Comparison of ENCODE assay signal across 8 cellular contexts in the genomic region with DNA sequence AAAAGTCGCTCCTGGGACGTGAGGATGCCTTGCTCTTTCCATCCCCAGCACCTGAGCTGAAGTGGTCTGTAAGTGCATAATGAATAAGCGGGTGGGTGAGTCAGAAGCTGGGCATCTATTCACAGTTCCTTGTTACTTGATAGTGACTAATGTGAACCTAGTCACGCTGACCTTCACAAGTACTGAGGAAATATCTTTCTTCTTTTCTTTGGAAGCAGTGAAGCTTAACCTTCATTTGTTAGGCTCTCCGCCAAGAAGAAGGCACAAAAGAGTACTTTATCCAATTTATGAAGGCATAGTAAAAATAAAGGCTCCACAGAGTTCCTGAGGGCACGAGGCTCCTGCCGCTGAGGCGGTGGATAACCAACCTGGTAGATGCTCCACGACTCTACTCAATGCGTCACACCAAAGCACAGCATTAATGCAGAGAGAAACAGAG.
DNase-seq lines count a peak whose midpoint lies in the region; ATAC-seq and TF ChIP-seq lines count a peak whose summit lies in the region.

No MANE protein-coding gene starts in this region.

- no peaks in the 10 kb centered on the region for H3K79me2 ChIP-seq in mammary epithelial cell (ENCODE audit: insufficient read depth, low read length)

- H3K27ac ChIP-seq in mammary epithelial cell (ENCODE audit: insufficient read depth, low read depth, low read length) = no peak overlapping the region
- H3K27ac ChIP-seq in sigmoid colon = no peak overlapping the region

- intact Hi-C loops in mammary epithelial cell (cut with micrococcal nuclease) (no loop called here), sigmoid colon (cut with DNase I) (no loop called here)

- peak overlapping the region; percentile 13 for H2AFZ ChIP-seq in mammary epithelial cell (ENCODE audit: low read depth, low read length)

- TF ChIP-seq EP300 in sigmoid colon (IDR thresholded peaks at IDR 0.05) = no peak

- H3K9me3 ChIP-seq in mammary epithelial cell (replicated peaks; ENCODE audit: insufficient read depth, low read length) (no peaks in the 10 kb centered on the region), sigmoid colon (peaks cover 0 to 5% (median 1%) of the 10 kb centered on the region in 4 donors)

- in situ Hi-C loops in mammary epithelial cell (cut with MboI; ENCODE audit: low sequenced_read_pairs in 2 of 2) = no loop called here

- ATAC-seq in GM18498 (IDR thresholded peaks at IDR 0.05; ENCODE audit: unreplicated experiment) = no peak

- H3K4me1 ChIP-seq in mammary epithelial cell (ENCODE audit: insufficient read depth, low read length) = peaks cover 9% of the 10 kb centered on the region
- H3K4me1 ChIP-seq in sigmoid colon = no peaks in the 10 kb centered on the region

- no peaks in the 10 kb centered on the region for H4K20me1 ChIP-seq in mammary epithelial cell (ENCODE audit: insufficient read depth, low read length)

- no peaks in the 10 kb centered on the region for H3K36me3 ChIP-seq in mammary epithelial cell (ENCODE audit: insufficient read depth, low read length)
- no peaks in the 10 kb centered on the region for H3K36me3 ChIP-seq in sigmoid colon

- no peak for TF ChIP-seq CTCF in mammary epithelial cell (conservative IDR thresholded peaks at IDR 0.05 in 1 of 2, IDR thresholded peaks at IDR 0.05 in 1 of 2; ENCODE audit: extremely low read depth in 1 of 2, insufficient read depth in 1 of 2, low read depth in 1 of 2, low read length in 2 of 2)
- no peak for TF ChIP-seq CTCF in sigmoid colon (IDR thresholded peaks at IDR 0.05)

- WGBS in mammary epithelial cell (ENCODE audit: low coverage, missing lambda C conversion rate) = 10% methylated on average over 9 of the region's 10 CpGs
- 88 to 93% methylated on average over 10 of the region's 10 CpGs for WGBS in sigmoid colon, 2 donors

- H3K9ac ChIP-seq in mammary epithelial cell (ENCODE audit: insufficient read depth, low read length) = no peak overlapping the region

- H3K27me3 ChIP-seq in mammary epithelial cell (ENCODE audit: insufficient read depth, low read length) = no peaks in the 10 kb centered on the region
- H3K27me3 ChIP-seq in sigmoid colon = no peaks in the 10 kb centered on the region

- TF ChIP-seq POLR2A in sigmoid colon (IDR thresholded peaks at IDR 0.05) = no peak

- dilution Hi-C loops in mammary epithelial cell (cut with HindIII; ENCODE audit: low sequenced_read_pairs) = no loop called here

- DNase-seq in DMS53 treated with DMSO at 0.1 percent for 48 hours (lab: John Stamatoyannopoulos, UW; ENCODE audit: unreplicated experiment) = peak; percentile 98
- peak; percentile 42 for DNase-seq in NCI-H128 (lab: John Stamatoyannopoulos, UW; ENCODE audit: unreplicated experiment)
- DNase-seq in mammary epithelial cell = peak; percentile 80
- peak; percentile 13 for DNase-seq in myocyte (ENCODE audit: low read depth)
- no peak for DNase-seq in mesenteric fat pad (ENCODE audit: low spot score)
- DNase-seq in sigmoid colon = no peak
- DNase-seq in stimulated activated CD4-positive, alpha-beta T cell treated with anti-CD3 and anti-CD28 coated beads, Interleukin-4, amount 100 ng/mL, for 4 hours = no peak

- no TSS peak for BruUV-seq in mammary epithelial cell (replicated peaks; lab: Mats Ljungman, UMichigan)

- H3K4me2 ChIP-seq in mammary epithelial cell (ENCODE audit: insufficient read depth, low read depth, low read length) = peak overlapping the region; percentile 62

- no peak overlapping the region for H3K4me3 ChIP-seq in mammary epithelial cell (replicated peaks in 1 of 3; ENCODE audit: insufficient read depth in 1 of 3, low read depth in 2 of 3, low read length in 3 of 3)
- H3K4me3 ChIP-seq in sigmoid colon = no peak overlapping the region

- CTCF ChIA-PET in mammary epithelial cell (lab: Charles Lee; ENCODE audit: low non-redundant PET) = no interaction called here

Comparison
In these comparisons a context has a peak if more than half of its experiments do, and no peak if none do; other contexts are left out.
1. DNase-seq: peak in DMS53 treated with DMSO at 0.1 percent for 48 hours (single experiment), NCI-H128 (single experiment), mammary epithelial cell (single experiment) and myocyte (single experiment); none in mesenteric fat pad (single experiment), sigmoid colon (single experiment) and stimulated activated CD4-positive, alpha-beta T cell treated with anti-CD3 and anti-CD28 coated beads, Interleukin-4, amount 100 ng/mL, for 4 hours (0 of 2).